In genomic region chr10:79862269-79862668, GRCh38 we compare ENCODE assay signal across 4 cellular contexts. TPM values are rescaled to one million over a fixed set of nuclear protein-coding genes. Genes with fewer than 3 reads are reported as not detected.
"Had no signal": no experiment of that assay in that cellular context is flagged by ENCODE, and none has a peak within 500 bp of the region (broad histone marks: within the 10 kb centered on the region; RNA-seq: fewer than 3 reads in every experiment).

No MANE protein-coding gene starts in this region.

RNA-seq across cellular contexts. Expression of gene NUTM2E, which starts 35.7 kb away (rescaled TPM):
- total RNA-seq: ascending aorta; bronchial epithelial cell; cardiac muscle cell; T-helper 1 cell treated with Interleukin-12 subunit alpha and Interleukin-12 subunit beta and Interleukin-4 antibody, amounts not matched to agents 30 ng/mL and 1 ng/mL, for 36 hours had no signal
- polyA plus RNA-seq: cardiac muscle cell had no signal
